ENCODE assay signal across 13 cellular contexts in genomic region chr2:167509585-167509984, GRCh38.
DNase-seq lines count a peak whose midpoint lies in the region; ATAC-seq, FAIRE-seq and TF ChIP-seq lines count a peak whose summit lies in the region.
"Had no signal": no experiment of that assay in that cellular context is flagged by ENCODE, and none has a peak within 500 bp of the region (broad histone marks: within the 10 kb centered on the region; RNA-seq: fewer than 3 reads in every experiment).

No MANE protein-coding gene starts in this region.

- H3K27me3 ChIP-seq in HepG2 (ENCODE audit: control insufficient read depth in 1 of 2, insufficient read depth in 2 of 2, low read length in 2 of 2): no peaks in the 10 kb centered on the region
- no peaks in the 10 kb centered on the region for H3K27me3 ChIP-seq in right lobe of liver
- H3K27me3 ChIP-seq: BLaER1 treated with 17β-estradiol and CSF1 and Interleukin-3, amounts not matched to agents 10 nM and 100 nM; heart left ventricle had no signal

- H3K9me3 Mint-ChIP-seq in activated T-cell treated with anti-CD3 and anti-CD28 coated beads, Interleukin-2, amount 50 U/mL, for 24 hours: no peaks in the 10 kb centered on the region
- H3K9me3 Mint-ChIP-seq: activated T-helper 17 cell treated with anti-CD3 and anti-CD28 coated beads, Interleukin-2, amount 50 U/mL, for 72 hours had no signal

- no peaks in the 10 kb centered on the region for H3K36me3 ChIP-seq in HepG2 (replicated peaks in 1 of 2; ENCODE audit: control insufficient read depth in 1 of 2, insufficient read depth in 2 of 2, low read length in 2 of 2)
- H3K36me3 ChIP-seq in right lobe of liver: no peaks in the 10 kb centered on the region
- H3K36me3 ChIP-seq: BLaER1 treated with 17β-estradiol and CSF1 and Interleukin-3, amounts not matched to agents 10 nM and 100 nM; heart left ventricle; thoracic aorta had no signal

- H3K27ac ChIP-seq in HepG2 (ENCODE audit: extremely low read length, insufficient read depth, low read length) (no peak overlapping the region), right lobe of liver (no peak overlapping the region)
- H3K27ac ChIP-seq: BLaER1 treated with 17β-estradiol and CSF1 and Interleukin-3, amounts not matched to agents 10 nM and 100 nM; heart left ventricle; thoracic aorta had no signal

- no TSS peak for BruUV-seq in HepG2 (replicated peaks; lab: Mats Ljungman, UMichigan)

- no peak for TF ChIP-seq CTCF in HepG2 (CRISPR knock-in tag; IDR thresholded peaks at IDR 0.05)
- TF ChIP-seq CTCF in right lobe of liver (IDR thresholded peaks at IDR 0.05): no peak

- no peak overlapping the region for H2AFZ ChIP-seq in HepG2 (ENCODE audit: low read length)

- H3K9me3 ChIP-seq in HepG2 (ENCODE audit: low read length) (no peaks in the 10 kb centered on the region), right lobe of liver (no peaks in the 10 kb centered on the region)
- H3K9me3 ChIP-seq: BLaER1 treated with 17β-estradiol and CSF1 and Interleukin-3, amounts not matched to agents 10 nM and 100 nM; heart left ventricle; thoracic aorta had no signal

- H3K4me3 Mint-ChIP-seq in activated T-cell treated with anti-CD3 and anti-CD28 coated beads, Interleukin-2, amount 50 U/mL, for 24 hours: no peak overlapping the region
- H3K4me3 Mint-ChIP-seq: activated T-helper 17 cell treated with anti-CD3 and anti-CD28 coated beads, Interleukin-2, amount 50 U/mL, for 72 hours had no signal

- no peaks in the 10 kb centered on the region for H4K20me1 ChIP-seq in HepG2 (ENCODE audit: insufficient read depth, low read length)
- H4K20me1 ChIP-seq: BLaER1 treated with 17β-estradiol and CSF1 and Interleukin-3, amounts not matched to agents 10 nM and 100 nM had no signal

- TF ChIP-seq RAD21 in HepG2 (CRISPR knock-in tag; IDR thresholded peaks at IDR 0.05): no peak

- H3K27ac Mint-ChIP-seq in activated T-cell treated with anti-CD3 and anti-CD28 coated beads, Interleukin-2, amount 50 U/mL, for 24 hours: no peak overlapping the region
- H3K27ac Mint-ChIP-seq: activated T-helper 17 cell treated with anti-CD3 and anti-CD28 coated beads, Interleukin-2, amount 50 U/mL, for 72 hours had no signal

- no peaks in the 10 kb centered on the region for H3K79me2 ChIP-seq in HepG2 (ENCODE audit: insufficient read depth, low read length)

- no peak overlapping the region for H3K9ac ChIP-seq in HepG2 (ENCODE audit: insufficient read depth, low read depth, low read length)
- H3K9ac ChIP-seq: BLaER1 treated with 17β-estradiol and CSF1 and Interleukin-3, amounts not matched to agents 10 nM and 100 nM had no signal

- ATAC-seq in HepG2 (peak; percentile 81), right lobe of liver (no peak), Right ventricle myocardium superior (ENCODE audit: poor library complexity) (no peak)
- ATAC-seq: activated T-helper 17 cell treated with anti-CD3 and anti-CD28 coated beads, Interleukin-2, amount 50 U/mL, for 72 hours; heart left ventricle had no signal

- no peaks in the 10 kb centered on the region for H3K4me1 Mint-ChIP-seq in activated T-cell treated with anti-CD3 and anti-CD28 coated beads, Interleukin-2, amount 50 U/mL, for 24 hours (ENCODE audit: low read depth)
- H3K4me1 Mint-ChIP-seq: activated T-helper 17 cell treated with anti-CD3 and anti-CD28 coated beads, Interleukin-2, amount 50 U/mL, for 72 hours had no signal

- POLR2A ChIA-PET in HepG2 (lab: Yijun Ruan, JAX): no interaction called here

- H3K36me3 Mint-ChIP-seq in activated T-cell treated with anti-CD3 and anti-CD28 coated beads, Interleukin-2, amount 50 U/mL, for 24 hours (ENCODE audit: low read depth): no peaks in the 10 kb centered on the region

- H3K4me3 ChIP-seq in HepG2 (replicated peaks in 1 of 3; ENCODE audit: insufficient read depth in 1 of 3, low read depth in 2 of 3, low read length in 3 of 3) (peak overlapping the region in 1 of 3 experiments; percentile 0; a peak in 1 of 6 replicates), right lobe of liver (no peak overlapping the region)
- H3K4me3 ChIP-seq: BLaER1 treated with 17β-estradiol and CSF1 and Interleukin-3, amounts not matched to agents 10 nM and 100 nM; heart left ventricle; thoracic aorta had no signal

- H3K27me3 Mint-ChIP-seq in activated T-cell treated with anti-CD3 and anti-CD28 coated beads, Interleukin-2, amount 50 U/mL, for 24 hours: no peaks in the 10 kb centered on the region
- H3K27me3 Mint-ChIP-seq: activated T-helper 17 cell treated with anti-CD3 and anti-CD28 coated beads, Interleukin-2, amount 50 U/mL, for 72 hours had no signal

- no peak for FAIRE-seq in HepG2 (lab: Jason Lieb, UNC)
- peak; percentile 68 for FAIRE-seq in urothelium cell line (lab: Jason Lieb, UNC)
- FAIRE-seq: small intestine had no signal

- CTCF ChIA-PET in HepG2 (lab: Yijun Ruan, JAX; ENCODE audit: low intra/inter-chr PET ratio, low total read pairs): no interaction called here

- in situ Hi-C loops in HepG2 (cut with HindIII; ENCODE audit: extremely low pct_ligation_motif_present, low pct_unique_long_range_greater_than_20kb): no loop called here

- H3K4me1 ChIP-seq in HepG2 (ENCODE audit: insufficient read depth, low read length) (peaks cover 27% of the 10 kb centered on the region), right lobe of liver (no peaks in the 10 kb centered on the region)
- H3K4me1 ChIP-seq: BLaER1 treated with 17β-estradiol and CSF1 and Interleukin-3, amounts not matched to agents 10 nM and 100 nM; heart left ventricle had no signal

- H3K4me2 ChIP-seq in HepG2 (ENCODE audit: low read depth, low read length): peak overlapping the region; percentile 44
- H3K4me2 ChIP-seq: BLaER1 treated with 17β-estradiol and CSF1 and Interleukin-3, amounts not matched to agents 10 nM and 100 nM had no signal

- peak; percentile 60 for DNase-seq in HepG2 (ENCODE audit: low spot score)
- no peak for DNase-seq in right lobe of liver
- peak; percentile 10 for DNase-seq in SW480 (ENCODE audit: low spot score)
- DNase-seq in iPS DF 19.7 (ENCODE audit: low read depth, low spot score): peak; percentile 35
- peak; percentile 69 for DNase-seq in urothelium cell line (ENCODE audit: low spot score)
- DNase-seq in activated T-cell treated with anti-CD3 and anti-CD28 coated beads, Interleukin-2, amount 50 U/mL, for 24 hours: no peak
- no peak for DNase-seq in activated T-cell treated with anti-CD3 and anti-CD28 coated beads, Interleukin-2, amount 50 U/mL, for 48 hours
- no peak for DNase-seq in Right ventricle myocardium superior
- DNase-seq: heart left ventricle, small intestine had no signal

- intact Hi-C loops in HepG2 (cut with micrococcal nuclease; ENCODE audit: unreplicated experiment) (loop anchor here (5.0 kb wide), 1 partner anchor 608 kb away; no protein-coding TSS in a partner anchor), right lobe of liver (cut with DNase I) (no loop called here), Right ventricle myocardium superior (cut with DNase I) (no loop called here)

- 10% methylated on average over 4 of the region's 4 CpGs for WGBS in HepG2 (ENCODE audit: low lambda C conversion rate)
- 15% methylated on average over 4 of the region's 4 CpGs for WGBS in right lobe of liver (ENCODE audit: insufficient coverage, low coverage, low lambda C conversion rate, missing lambda C conversion rate)

- TF ChIP-seq POLR2A in HepG2 (IDR thresholded peaks at IDR 0.05; ENCODE audit: insufficient read depth in 1 of 2, low read depth in 2 of 2, low read length in 2 of 2): no peak
- TF ChIP-seq POLR2A in right lobe of liver (IDR thresholded peaks at IDR 0.05): no peak

- TF ChIP-seq EP300 in HepG2 (IDR thresholded peaks at IDR 0.05; ENCODE audit: low read depth in 2 of 2, low read length in 2 of 2) (no peak), HepG2 (CRISPR knock-in tag; IDR thresholded peaks at IDR 0.05; ENCODE audit: borderline replicate concordance) (no peak)

TF ChIP-seq in HepG2, 621 proteins besides CTCF, POLR2A, EP300 and RAD21 (continues in another document):
- 0 out of 2 replicates have a peak, but pooled peaks have one; percentile 28 for TF ChIP-seq ARID5B (CRISPR knock-in tag; IDR thresholded peaks at IDR 0.05)
- peak; percentile 34; the same call in 1 of the 2 replicates for TF ChIP-seq MED1 (CRISPR knock-in tag; IDR thresholded peaks at IDR 0.05)

Comparison
In these comparisons a context has a peak if more than half of its experiments do, and no peak if none do; other contexts are left out.
1. DNase-seq: peak in HepG2 (single experiment), SW480 (single experiment), iPS DF 19.7 (single experiment) and urothelium cell line (single experiment); none in right lobe of liver (0 of 3), activated T-cell treated with anti-CD3 and anti-CD28 coated beads, Interleukin-2, amount 50 U/mL, for 24 hours (single experiment), activated T-cell treated with anti-CD3 and anti-CD28 coated beads, Interleukin-2, amount 50 U/mL, for 48 hours (0 of 2) and Right ventricle myocardium superior (single experiment).